ENCODE assay signal across 13 cellular contexts in genomic region chr16:57532251-57532625, GRCh38. TPM values are rescaled to one million over a fixed set of nuclear protein-coding genes. Genes with fewer than 3 reads are reported as not detected.
DNase-seq lines count a peak whose midpoint lies in the region; ATAC-seq and TF ChIP-seq lines count a peak whose summit lies in the region.
"Had no signal": no experiment of that assay in that cellular context is flagged by ENCODE, and none has a peak within 500 bp of the region (broad histone marks: within the 10 kb centered on the region; RNA-seq: fewer than 3 reads in every experiment).

No MANE protein-coding gene starts in this region.

- WGBS in smooth muscle cell (ENCODE audit: low lambda C conversion rate) = 96% methylated on average over 8 of the region's 8 CpGs

- CTCF ChIA-PET in activated CD4-positive, alpha-beta T cell treated with anti-CD3 and anti-CD28 coated beads for 36 hours (lab: Charles Lee) = interaction anchor here (0.6 to 2.1 kb wide), 4 partner anchors 9 to 32 kb away, joined by 3 to 8 read pairs (median 3); no protein-coding TSS in a partner anchor

- no peak overlapping the region for H3K4me2 ChIP-seq in smooth muscle cell

- H3K4me3 Mint-ChIP-seq in activated CD4-positive, alpha-beta T cell treated with anti-CD3 and anti-CD28 coated beads for 36 hours = no peak overlapping the region
- peak overlapping the region; percentile 69 for H3K4me3 Mint-ChIP-seq in glutamatergic neuron (ENCODE audit: unreplicated experiment)
- H3K4me3 Mint-ChIP-seq in stimulated activated effector memory CD8-positive, alpha-beta T cell treated with anti-CD3 and anti-CD28 coated beads, Interleukin-12 subunit alpha, Interleukin-12 subunit beta, amount 100 ng/mL, for 72 hours = peak overlapping the region; percentile 77

- peaks cover 3% of the 10 kb centered on the region for H3K36me3 Mint-ChIP-seq in activated CD4-positive, alpha-beta T cell treated with anti-CD3 and anti-CD28 coated beads for 36 hours (ENCODE audit: low read depth)
- H3K36me3 Mint-ChIP-seq in glutamatergic neuron (ENCODE audit: unreplicated experiment) = no peaks in the 10 kb centered on the region
- H3K36me3 Mint-ChIP-seq in stimulated activated effector memory CD8-positive, alpha-beta T cell treated with anti-CD3 and anti-CD28 coated beads, Interleukin-12 subunit alpha, Interleukin-12 subunit beta, amount 100 ng/mL, for 72 hours = peaks cover 52% of the 10 kb centered on the region

- H3K9me3 Mint-ChIP-seq in activated CD4-positive, alpha-beta T cell treated with anti-CD3 and anti-CD28 coated beads for 36 hours (ENCODE audit: low read depth) = no peaks in the 10 kb centered on the region
- peaks cover 23% of the 10 kb centered on the region for H3K9me3 Mint-ChIP-seq in glutamatergic neuron (ENCODE audit: unreplicated experiment)
- no peaks in the 10 kb centered on the region for H3K9me3 Mint-ChIP-seq in stimulated activated effector memory CD8-positive, alpha-beta T cell treated with anti-CD3 and anti-CD28 coated beads, Interleukin-12 subunit alpha, Interleukin-12 subunit beta, amount 100 ng/mL, for 72 hours

- H3K9me3 ChIP-seq in smooth muscle cell (replicated peaks; ENCODE audit: low read depth) = no peaks in the 10 kb centered on the region
- H3K9me3 ChIP-seq: ovary, upper lobe of left lung had no signal

- DNase-seq in activated CD4-positive, alpha-beta T cell treated with anti-CD3 and anti-CD28 coated beads for 36 hours = no peak
- DNase-seq in activated CD4-positive, alpha-beta T cell treated with anti-CD3 and anti-CD28 coated beads, Interleukin-2, amount 50 U/mL, for 1 hour = no peak
- peak; percentile 28 to 53 for DNase-seq in NCI-H526 (lab: John Stamatoyannopoulos, UW)
- no peak for DNase-seq in glutamatergic neuron
- DNase-seq in stimulated activated effector memory CD8-positive, alpha-beta T cell treated with anti-CD3 and anti-CD28 coated beads, Interleukin-12 subunit alpha, Interleukin-12 subunit beta, amount 100 ng/mL, for 72 hours (ENCODE audit: low spot score in 2 of 2) = no peak
- DNase-seq in smooth muscle cell (lab: John Stamatoyannopoulos, UW; ENCODE audit: unreplicated experiment) = no peak
- DNase-seq: erythroblast had no signal

- peaks cover 24% of the 10 kb centered on the region for H3K79me2 ChIP-seq in smooth muscle cell (ENCODE audit: low read depth)

- H3K36me3 ChIP-seq in smooth muscle cell (ENCODE audit: low read depth) = no peaks in the 10 kb centered on the region
- H3K36me3 ChIP-seq: ovary had no signal

- no peaks in the 10 kb centered on the region for H3F3A ChIP-seq in smooth muscle cell (ENCODE audit: low read depth)

- peaks cover 5% of the 10 kb centered on the region for H3K27me3 ChIP-seq in smooth muscle cell (ENCODE audit: low read depth)
- H3K27me3 ChIP-seq: ovary had no signal

- peaks cover 32% of the 10 kb centered on the region for H4K20me1 ChIP-seq in smooth muscle cell (ENCODE audit: low read depth)

- H3K27ac Mint-ChIP-seq in activated CD4-positive, alpha-beta T cell treated with anti-CD3 and anti-CD28 coated beads for 36 hours = peak overlapping the region; percentile 16
- peak overlapping the region; percentile 80 for H3K27ac Mint-ChIP-seq in glutamatergic neuron (ENCODE audit: unreplicated experiment)
- H3K27ac Mint-ChIP-seq in stimulated activated effector memory CD8-positive, alpha-beta T cell treated with anti-CD3 and anti-CD28 coated beads, Interleukin-12 subunit alpha, Interleukin-12 subunit beta, amount 100 ng/mL, for 72 hours = peak overlapping the region; percentile 100

- intact Hi-C loops in activated CD4-positive, alpha-beta T cell treated with anti-CD3 and anti-CD28 coated beads for 36 hours (cut with DNase I, micrococcal nuclease) = loop anchor here in 1 of 2 experiments (10.0 kb wide), 2 partner anchors 597 to 927 kb away; partner anchors contain the start of genes HERPUD1 and MT2A

- TF ChIP-seq CTCF in glutamatergic neuron (IDR thresholded peaks at IDR 0.05; ENCODE audit: partially characterized antibody, unreplicated experiment) (no peak), smooth muscle cell (IDR thresholded peaks at IDR 0.05; ENCODE audit: borderline replicate concordance, insufficient read depth, poor library complexity, severe bottlenecking) (no peak)

- H3K9ac ChIP-seq in smooth muscle cell (ENCODE audit: low read depth) = no peak overlapping the region

- H3K4me3 ChIP-seq in smooth muscle cell = no peak overlapping the region
- H3K4me3 ChIP-seq: ovary, upper lobe of left lung had no signal

- H3K27me3 Mint-ChIP-seq in activated CD4-positive, alpha-beta T cell treated with anti-CD3 and anti-CD28 coated beads for 36 hours = no peaks in the 10 kb centered on the region
- peaks cover 31% of the 10 kb centered on the region for H3K27me3 Mint-ChIP-seq in glutamatergic neuron (ENCODE audit: unreplicated experiment)

- peaks cover 61% of the 10 kb centered on the region for H3K4me1 Mint-ChIP-seq in activated CD4-positive, alpha-beta T cell treated with anti-CD3 and anti-CD28 coated beads for 36 hours
- peaks cover 19% of the 10 kb centered on the region for H3K4me1 Mint-ChIP-seq in glutamatergic neuron (ENCODE audit: low read depth, unreplicated experiment)
- peaks cover 71% of the 10 kb centered on the region for H3K4me1 Mint-ChIP-seq in stimulated activated effector memory CD8-positive, alpha-beta T cell treated with anti-CD3 and anti-CD28 coated beads, Interleukin-12 subunit alpha, Interleukin-12 subunit beta, amount 100 ng/mL, for 72 hours

- POLR2A ChIA-PET in activated CD4-positive, alpha-beta T cell treated with anti-CD3 and anti-CD28 coated beads for 36 hours (lab: Charles Lee) = no interaction called here

- H3K4me1 ChIP-seq in smooth muscle cell (ENCODE audit: low read depth) = peaks cover 24% of the 10 kb centered on the region

- no peak overlapping the region for H2AFZ ChIP-seq in smooth muscle cell (ENCODE audit: low read depth)

- ATAC-seq in activated CD4-positive, alpha-beta T cell treated with anti-CD3 and anti-CD28 coated beads for 36 hours = no peak
- ATAC-seq in stimulated activated effector memory CD8-positive, alpha-beta T cell treated with anti-CD3 and anti-CD28 coated beads, Interleukin-12 subunit alpha, Interleukin-12 subunit beta, amount 100 ng/mL, for 72 hours = no peak
- ATAC-seq in HG03196 (IDR thresholded peaks at IDR 0.05; ENCODE audit: unreplicated experiment) (no peak), HG03095 (IDR thresholded peaks at IDR 0.05; ENCODE audit: unreplicated experiment) (no peak)

- no peak overlapping the region for H3K27ac ChIP-seq in smooth muscle cell (ENCODE audit: low read depth)
- H3K27ac ChIP-seq: ovary had no signal

RNA-seq across cellular contexts. Expression of gene CCDC102A, which starts 4.1 kb away (rescaled TPM):
- total RNA-seq in activated CD4-positive, alpha-beta T cell treated with anti-CD3 and anti-CD28 coated beads for 36 hours = 1 to 10 TPM; 8.8 to 9.0 TPM
- total RNA-seq in glutamatergic neuron (ENCODE audit: unreplicated experiment) = not detected
- 10.8 and 13.4 TPM in 2 replicates for total RNA-seq in smooth muscle cell
- polyA plus RNA-seq in smooth muscle cell = 21.9 and 25.3 TPM in 2 replicates

RNA-seq across cellular contexts. Expression of gene ADGRG5, which starts 10.2 kb away (rescaled TPM):
- 1 to 10 TPM; 3.0 to 4.9 TPM for total RNA-seq in activated CD4-positive, alpha-beta T cell treated with anti-CD3 and anti-CD28 coated beads for 36 hours
- total RNA-seq in glutamatergic neuron (ENCODE audit: unreplicated experiment) (not detected), smooth muscle cell (not detected in 2 replicates)
- polyA plus RNA-seq in smooth muscle cell = not detected in 2 replicates
- total RNA-seq: A673, LHCN-M2 had no signal

RNA-seq across cellular contexts. Expression of gene DOK4, which starts 45.9 kb away (rescaled TPM):
- total RNA-seq in activated CD4-positive, alpha-beta T cell treated with anti-CD3 and anti-CD28 coated beads for 36 hours = 1 to 10 TPM; 5.7 to 6.7 TPM
- total RNA-seq in glutamatergic neuron (ENCODE audit: unreplicated experiment) (23.4 TPM), smooth muscle cell (36.5 and 43.5 TPM in 2 replicates)
- polyA plus RNA-seq in smooth muscle cell = 73.6 and 95.6 TPM in 2 replicates

Comparison
In these comparisons a context has a peak if more than half of its experiments do, and no peak if none do; other contexts are left out.
1. DNase-seq: peak in NCI-H526 (2 of 2); none in activated CD4-positive, alpha-beta T cell treated with anti-CD3 and anti-CD28 coated beads for 36 hours (single experiment), activated CD4-positive, alpha-beta T cell treated with anti-CD3 and anti-CD28 coated beads, Interleukin-2, amount 50 U/mL, for 1 hour (single experiment), glutamatergic neuron (single experiment), stimulated activated effector memory CD8-positive, alpha-beta T cell treated with anti-CD3 and anti-CD28 coated beads, Interleukin-12 subunit alpha, Interleukin-12 subunit beta, amount 100 ng/mL, for 72 hours (0 of 2) and smooth muscle cell (single experiment).
2. H3K27ac Mint-ChIP-seq: peak in every context shown above with its lines; median percentile 100 in stimulated activated effector memory CD8-positive, alpha-beta T cell treated with anti-CD3 and anti-CD28 coated beads, Interleukin-12 subunit alpha, Interleukin-12 subunit beta, amount 100 ng/mL, for 72 hours; 80 in glutamatergic neuron; 16 in activated CD4-positive, alpha-beta T cell treated with anti-CD3 and anti-CD28 coated beads for 36 hours.